ENCODE assay signal across 12 cellular contexts in genomic region chr22:38291201-38291777, GRCh38. TPM values are rescaled to one million over a fixed set of nuclear protein-coding genes. Genes with fewer than 3 reads are reported as not detected.
DNase-seq lines count a peak whose midpoint lies in the region; ATAC-seq and TF ChIP-seq lines count a peak whose summit lies in the region.
"Had no signal": no experiment of that assay in that cellular context is flagged by ENCODE, and none has a peak within 500 bp of the region (broad histone marks: within the 10 kb centered on the region; RNA-seq: fewer than 3 reads in every experiment).

No MANE protein-coding gene starts in this region.

- no peak for TF ChIP-seq EP300 in transverse colon (IDR thresholded peaks at IDR 0.05; ENCODE audit: low read depth)

- H3K9me3 Mint-ChIP-seq in MCF 10A (ENCODE audit: unreplicated experiment) (no peaks in the 10 kb centered on the region), WTC11 (no peaks in the 10 kb centered on the region)
- H3K9me3 Mint-ChIP-seq in T-helper 2 cell treated with Interferon-gamma antibody and Interleukin-4, amounts not matched to agents 5 μg/mL and 100 μg/mL, for 36 hours: no peaks in the 10 kb centered on the region
- H3K9me3 Mint-ChIP-seq: brain had no signal

- TF ChIP-seq CTCF in breast epithelium (IDR thresholded peaks at IDR 0.05): no peak
- TF ChIP-seq CTCF in MCF 10A (IDR thresholded peaks at IDR 0.05; ENCODE audit: unreplicated experiment): no peak
- TF ChIP-seq CTCF in WTC11 (IDR thresholded peaks at IDR 0.05): no peak
- no peak for TF ChIP-seq CTCF in transverse colon (IDR thresholded peaks at IDR 0.05)

- H3K4me3 ChIP-seq in breast epithelium (no peak overlapping the region), transverse colon (no peak overlapping the region)

- H3K4me1 ChIP-seq in breast epithelium (no peaks in the 10 kb centered on the region), transverse colon (peaks cover 0 to 13% (median 3%) of the 10 kb centered on the region in 4 donors)

- no peak for TF ChIP-seq POLR2A in breast epithelium (IDR thresholded peaks at IDR 0.05)
- no peak for TF ChIP-seq POLR2A in transverse colon (IDR thresholded peaks at IDR 0.05)

- no peak for DNase-seq in breast epithelium (ENCODE audit: low spot score in 2 of 2)
- DNase-seq in MCF 10A (ENCODE audit: unreplicated experiment): no peak
- no peak for DNase-seq in WTC11 (ENCODE audit: low spot score)
- peak; percentile 29 to 58 for DNase-seq in left colon
- DNase-seq in transverse colon: no peak
- no peak for DNase-seq in T-helper 2 cell treated with Interferon-gamma antibody and Interleukin-4, amounts not matched to agents 5 μg/mL and 100 μg/mL, for 36 hours (ENCODE audit: low spot score)
- DNase-seq: activated CD4-positive, alpha-beta T cell treated with anti-CD3 and anti-CD28 coated beads for 4 hours; DMS79; NCI-H82 had no signal

- no peak for ATAC-seq in WTC11
- ATAC-seq in left colon: peak; percentile 54
- ATAC-seq in GM18517 (IDR thresholded peaks at IDR 0.05; ENCODE audit: unreplicated experiment): no peak
- no peak for ATAC-seq in GM19397 (IDR thresholded peaks at IDR 0.05; ENCODE audit: unreplicated experiment)

- 51% methylated on average over 22 of the region's 22 CpGs; no CpG with 5 or more reads in 1 of the 2 donors for WGBS in transverse colon (ENCODE audit: low coverage in 1 of 2), 2 donors

- H3K9me3 ChIP-seq in breast epithelium (no peaks in the 10 kb centered on the region), transverse colon (no peaks in the 10 kb centered on the region)

- CTCF ChIA-PET in MCF 10A (lab: Yijun Ruan, JAX): no interaction called here
- CTCF ChIA-PET in WTC11 (lab: Charles Lee): interaction anchor here (0.5 to 1.0 kb wide), 3 partner anchors 194 to 470 kb away, joined by 3 read pairs; partner anchors contain the start of gene TOMM22

- H3K36me3 ChIP-seq in breast epithelium (peaks cover 7% of the 10 kb centered on the region), transverse colon (peaks cover 0 to 14% (median 4%) of the 10 kb centered on the region in 4 donors)

- H3K27me3 Mint-ChIP-seq in MCF 10A (ENCODE audit: insufficient read depth, unreplicated experiment): no peaks in the 10 kb centered on the region
- no peaks in the 10 kb centered on the region; the same call in 1 of the 2 replicates for H3K27me3 Mint-ChIP-seq in WTC11 (ENCODE audit: low read depth)
- H3K27me3 Mint-ChIP-seq in T-helper 2 cell treated with Interferon-gamma antibody and Interleukin-4, amounts not matched to agents 5 μg/mL and 100 μg/mL, for 36 hours (ENCODE audit: low read depth): no peaks in the 10 kb centered on the region

- no TSS peak for BruUV-seq in MCF 10A (replicated peaks; lab: Mats Ljungman, UMichigan)

- peak overlapping the region; percentile 13 to 77 for H3K27ac ChIP-seq in breast epithelium
- peak overlapping the region; percentile 53 to 63 (median 56) for H3K27ac ChIP-seq in transverse colon

- H3K27ac Mint-ChIP-seq in MCF 10A (ENCODE audit: low read depth, unreplicated experiment): no peak overlapping the region
- peak overlapping the region; percentile 80; the same call in 1 of the 2 replicates for H3K27ac Mint-ChIP-seq in WTC11
- no peak overlapping the region for H3K27ac Mint-ChIP-seq in T-helper 2 cell treated with Interferon-gamma antibody and Interleukin-4, amounts not matched to agents 5 μg/mL and 100 μg/mL, for 36 hours

- H3K4me1 Mint-ChIP-seq in MCF 10A (ENCODE audit: insufficient read depth, unreplicated experiment) (peaks cover 12% of the 10 kb centered on the region), WTC11 (peaks cover 27% of the 10 kb centered on the region)
- no peaks in the 10 kb centered on the region for H3K4me1 Mint-ChIP-seq in T-helper 2 cell treated with Interferon-gamma antibody and Interleukin-4, amounts not matched to agents 5 μg/mL and 100 μg/mL, for 36 hours (ENCODE audit: low read depth)
- H3K4me1 Mint-ChIP-seq: brain had no signal

- POLR2A ChIA-PET in MCF 10A (lab: Yijun Ruan, JAX): interaction anchor here (1.2 kb wide), 1 partner anchor 23 kb away, joined by 3 read pairs; no protein-coding TSS in a partner anchor
- POLR2A ChIA-PET in WTC11 (lab: Charles Lee): interaction anchor here (0.6 kb wide), 1 partner anchor 168 kb away, joined by 3 read pairs; no protein-coding TSS in a partner anchor

- intact Hi-C loops in breast epithelium (cut with DNase I; ENCODE audit: low total_unique reads) (no loop called here), MCF 10A (cut with micrococcal nuclease) (no loop called here), left colon (cut with DNase I, micrococcal nuclease) (no loop called here), transverse colon (cut with DNase I; ENCODE audit: low total_unique reads) (no loop called here)

- H3K27me3 ChIP-seq in breast epithelium (no peaks in the 10 kb centered on the region), transverse colon (no peaks in the 10 kb centered on the region)

- H3K36me3 Mint-ChIP-seq in MCF 10A (ENCODE audit: insufficient read depth, unreplicated experiment): peaks cover 87% of the 10 kb centered on the region
- peaks cover 34% of the 10 kb centered on the region for H3K36me3 Mint-ChIP-seq in WTC11
- H3K36me3 Mint-ChIP-seq in T-helper 2 cell treated with Interferon-gamma antibody and Interleukin-4, amounts not matched to agents 5 μg/mL and 100 μg/mL, for 36 hours (ENCODE audit: low read depth): peaks cover 3% of the 10 kb centered on the region

- in situ Hi-C loops in transverse colon (cut with MboI; ENCODE audit: low pct_ligation_motif_present in 1 of 4, low pct_unique_long_range_greater_than_20kb in 1 of 4, low sequenced_read_pairs in 3 of 4): no loop called here

- H3K4me3 Mint-ChIP-seq in MCF 10A (ENCODE audit: unreplicated experiment) (no peak overlapping the region), WTC11 (no peak overlapping the region)
- no peak overlapping the region for H3K4me3 Mint-ChIP-seq in T-helper 2 cell treated with Interferon-gamma antibody and Interleukin-4, amounts not matched to agents 5 μg/mL and 100 μg/mL, for 36 hours
- H3K4me3 Mint-ChIP-seq: brain had no signal

TF ChIP-seq in WTC11, 78 proteins besides CTCF, POLR2A, EP300 and RAD21 (continues in another document):
- TF ChIP-seq JUN (CRISPR knock-in tag; IDR thresholded peaks at IDR 0.05): no peak
- TF ChIP-seq ZNF423 (CRISPR knock-in tag; IDR thresholded peaks at IDR 0.05): no peak
- no peak for TF ChIP-seq NFE2L1 (CRISPR knock-in tag; IDR thresholded peaks at IDR 0.05)
- TF ChIP-seq, protein P1, sequence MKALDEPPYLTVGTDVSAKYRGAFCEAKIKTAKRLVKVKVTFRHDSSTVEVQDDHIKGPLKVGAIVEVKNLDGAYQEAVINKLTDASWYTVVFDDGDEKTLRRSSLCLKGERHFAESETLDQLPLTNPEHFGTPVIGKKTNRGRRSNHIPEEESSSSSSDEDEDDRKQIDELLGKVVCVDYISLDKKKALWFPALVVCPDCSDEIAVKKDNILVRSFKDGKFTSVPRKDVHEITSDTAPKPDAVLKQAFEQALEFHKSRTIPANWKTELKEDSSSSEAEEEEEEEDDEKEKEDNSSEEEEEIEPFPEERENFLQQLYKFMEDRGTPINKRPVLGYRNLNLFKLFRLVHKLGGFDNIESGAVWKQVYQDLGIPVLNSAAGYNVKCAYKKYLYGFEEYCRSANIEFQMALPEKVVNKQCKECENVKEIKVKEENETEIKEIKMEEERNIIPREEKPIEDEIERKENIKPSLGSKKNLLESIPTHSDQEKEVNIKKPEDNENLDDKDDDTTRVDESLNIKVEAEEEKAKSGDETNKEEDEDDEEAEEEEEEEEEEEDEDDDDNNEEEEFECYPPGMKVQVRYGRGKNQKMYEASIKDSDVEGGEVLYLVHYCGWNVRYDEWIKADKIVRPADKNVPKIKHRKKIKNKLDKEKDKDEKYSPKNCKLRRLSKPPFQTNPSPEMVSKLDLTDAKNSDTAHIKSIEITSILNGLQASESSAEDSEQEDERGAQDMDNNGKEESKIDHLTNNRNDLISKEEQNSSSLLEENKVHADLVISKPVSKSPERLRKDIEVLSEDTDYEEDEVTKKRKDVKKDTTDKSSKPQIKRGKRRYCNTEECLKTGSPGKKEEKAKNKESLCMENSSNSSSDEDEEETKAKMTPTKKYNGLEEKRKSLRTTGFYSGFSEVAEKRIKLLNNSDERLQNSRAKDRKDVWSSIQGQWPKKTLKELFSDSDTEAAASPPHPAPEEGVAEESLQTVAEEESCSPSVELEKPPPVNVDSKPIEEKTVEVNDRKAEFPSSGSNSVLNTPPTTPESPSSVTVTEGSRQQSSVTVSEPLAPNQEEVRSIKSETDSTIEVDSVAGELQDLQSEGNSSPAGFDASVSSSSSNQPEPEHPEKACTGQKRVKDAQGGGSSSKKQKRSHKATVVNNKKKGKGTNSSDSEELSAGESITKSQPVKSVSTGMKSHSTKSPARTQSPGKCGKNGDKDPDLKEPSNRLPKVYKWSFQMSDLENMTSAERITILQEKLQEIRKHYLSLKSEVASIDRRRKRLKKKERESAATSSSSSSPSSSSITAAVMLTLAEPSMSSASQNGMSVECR (CRISPR knock-in tag; IDR thresholded peaks at IDR 0.05; ENCODE audit: borderline replicate concordance): no peak
- TF ChIP-seq, protein P2, sequence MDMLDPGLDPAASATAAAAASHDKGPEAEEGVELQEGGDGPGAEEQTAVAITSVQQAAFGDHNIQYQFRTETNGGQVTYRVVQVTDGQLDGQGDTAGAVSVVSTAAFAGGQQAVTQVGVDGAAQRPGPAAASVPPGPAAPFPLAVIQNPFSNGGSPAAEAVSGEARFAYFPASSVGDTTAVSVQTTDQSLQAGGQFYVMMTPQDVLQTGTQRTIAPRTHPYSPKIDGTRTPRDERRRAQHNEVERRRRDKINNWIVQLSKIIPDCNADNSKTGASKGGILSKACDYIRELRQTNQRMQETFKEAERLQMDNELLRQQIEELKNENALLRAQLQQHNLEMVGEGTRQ (CRISPR knock-in tag; IDR thresholded peaks at IDR 0.05): no peak
- no peak for TF ChIP-seq MAX (CRISPR knock-in tag; IDR thresholded peaks at IDR 0.05)
- no peak for TF ChIP-seq ZNF219 (CRISPR knock-in tag; IDR thresholded peaks at IDR 0.05; ENCODE audit: borderline replicate concordance)
- TF ChIP-seq NFYB (CRISPR knock-in tag; conservative IDR thresholded peaks at IDR 0.05; ENCODE audit: low read depth): no peak
- TF ChIP-seq FOXJ3 (CRISPR knock-in tag; IDR thresholded peaks at IDR 0.05; ENCODE audit: borderline replicate concordance): no peak

RNA-seq across cellular contexts. Expression of gene TMEM184B, which starts 18.5 kb away (rescaled TPM):
- total RNA-seq in breast epithelium (10 to 100 TPM; 30.6 to 49.5 (median 42.4) TPM), MCF 10A (2022) (58.7 and 69.1 TPM in 2 replicates), WTC11 (2021) (85.9 to 89.7 TPM (median 88.1 TPM) in 3 replicates), left colon (10 to 100 TPM; 41.9 to 48.0 TPM), transverse colon (10 to 100 TPM; 18.7 to 88.4 (median 41.1) TPM)

RNA-seq across cellular contexts. Expression of gene CSNK1E, which starts 25.9 kb away (rescaled TPM):
- total RNA-seq in breast epithelium (100 to 1,000 TPM in 2 of 3 donors, 10 to 100 TPM in 1; 83.0 to 147 (median 117) TPM), MCF 10A (2022) (354 and 425 TPM in 2 replicates), WTC11 (2021) (262 to 271 TPM (median 265 TPM) in 3 replicates), left colon (10 to 100 TPM; 76.5 to 90.4 TPM), transverse colon (100 to 1,000 TPM in 2 of 4 donors, 10 to 100 TPM in 2; 47.9 to 179 (median 106) TPM)

Comparison
In these comparisons a context has a peak if more than half of its experiments do, and no peak if none do; other contexts are left out.
1. DNase-seq: peak in left colon (2 of 2); none in breast epithelium (0 of 2), MCF 10A (single experiment), WTC11 (single experiment), transverse colon (single experiment) and T-helper 2 cell treated with Interferon-gamma antibody and Interleukin-4, amounts not matched to agents 5 μg/mL and 100 μg/mL, for 36 hours (single experiment).